Comparison of ENCODE assay signal across 23 cellular contexts in the genomic region with DNA sequence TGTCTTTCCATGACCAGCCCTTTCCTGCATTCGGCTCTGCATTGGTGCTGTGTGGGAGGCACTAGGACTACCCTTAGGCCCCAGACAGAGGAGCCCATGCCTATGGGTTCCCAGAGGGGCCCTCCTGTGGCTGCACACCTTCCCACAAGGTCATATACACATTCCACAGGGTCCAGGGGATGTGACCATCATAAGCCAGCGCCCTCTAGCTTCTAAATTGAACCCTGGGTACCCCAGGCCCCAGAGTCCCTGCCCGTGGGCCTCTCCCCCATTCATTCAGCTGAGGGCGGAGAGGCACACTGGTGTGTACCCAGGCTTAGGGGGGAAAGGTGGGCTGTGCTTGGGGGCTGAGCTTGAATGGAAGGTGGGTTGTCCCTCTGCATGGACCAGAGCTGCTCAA. TPM values are rescaled to one million over a fixed set of nuclear protein-coding genes. Genes with fewer than 3 reads are reported as not detected.
DNase-seq lines count a peak whose midpoint lies in the region; ATAC-seq and TF ChIP-seq lines count a peak whose summit lies in the region.
"Had no signal": no experiment of that assay in that cellular context is flagged by ENCODE, and none has a peak within 500 bp of the region (broad histone marks: within the 10 kb centered on the region; RNA-seq: fewer than 3 reads in every experiment).

No MANE protein-coding gene starts in this region.

- no peak overlapping the region for H2AFZ ChIP-seq in mammary epithelial cell (ENCODE audit: low read depth, low read length)

- H3K4me2 ChIP-seq in mammary epithelial cell (ENCODE audit: insufficient read depth, low read depth, low read length) = no peak overlapping the region

- DNase-seq in cardiac muscle cell (ENCODE audit: low read depth in 1 of 2, low spot score in 1 of 2) (no peak), left ventricle myocardium superior (no peak), WERI-Rb-1 (peak; percentile 36), lung (ENCODE audit: low spot score) (no peak), mucosa of gallbladder (ENCODE audit: low spot score) (no peak), iPS-NIHi7 (ENCODE audit: extremely low spot score) (no peak), HK-2 (ENCODE audit: unreplicated experiment) (no peak), mammary epithelial cell (no peak)
- DNase-seq: 8988T; activated CD8-positive, alpha-beta memory T cell treated with anti-CD3 and anti-CD28 coated beads for 24 hours; activated naive CD4-positive, alpha-beta T cell; activated T-cell treated with anti-CD3 and anti-CD28 coated beads, Interleukin-2, amount 50 U/mL, for 24 hours; AML-193; cortex of kidney; DMS79; left ventricle myocardium inferior; NCI-H1694; NCI-H526 treated with DMSO at 0.1 percent for 48 hours; retina; stimulated activated CD4-positive, alpha-beta T cell treated with anti-CD3 and anti-CD28 coated beads, Interleukin-12 subunit alpha, Interleukin-12 subunit beta, amount 100 ng/mL, for 4 hours; thyroid gland had no signal

- H3K27me3 ChIP-seq in cardiac muscle cell = no peaks in the 10 kb centered on the region
- no peaks in the 10 kb centered on the region for H3K27me3 ChIP-seq in WERI-Rb-1 (ENCODE audit: insufficient read depth, low read depth, severe bottlenecking)
- H3K27me3 ChIP-seq in lung (ENCODE audit: control insufficient read depth, insufficient read depth) = no peaks in the 10 kb centered on the region
- no peaks in the 10 kb centered on the region for H3K27me3 ChIP-seq in mammary epithelial cell (ENCODE audit: insufficient read depth, low read length)
- H3K27me3 ChIP-seq: breast epithelium, thyroid gland had no signal

- WGBS in lung, 2 donors = 95 to 96% methylated on average over 4 of the region's 4 CpGs
- 92% methylated on average over 4 of the region's 4 CpGs for WGBS in mammary epithelial cell (ENCODE audit: low coverage, missing lambda C conversion rate)

- dilution Hi-C loops in mammary epithelial cell (cut with HindIII; ENCODE audit: low sequenced_read_pairs) = no loop called here

- CTCF ChIA-PET in mammary epithelial cell (lab: Charles Lee; ENCODE audit: low non-redundant PET) = no interaction called here

- TF ChIP-seq CTCF in cardiac muscle cell (IDR thresholded peaks at IDR 0.05; ENCODE audit: low read depth, low read length) (no peak), WERI-Rb-1 (IDR thresholded peaks at IDR 0.05; ENCODE audit: low read depth, low read length) (peak; percentile 35; the same call in 1 of the 2 replicates), lung (IDR thresholded peaks at IDR 0.05; ENCODE audit: control extremely low read depth, extremely low read depth) (no peak), mammary epithelial cell (conservative IDR thresholded peaks at IDR 0.05 in 1 of 2, IDR thresholded peaks at IDR 0.05 in 1 of 2; ENCODE audit: extremely low read depth in 1 of 2, insufficient read depth in 1 of 2, low read depth in 1 of 2, low read length in 2 of 2) (no peak)

- in situ Hi-C loops in mammary epithelial cell (cut with MboI; ENCODE audit: low sequenced_read_pairs in 2 of 2) = no loop called here

- H3K9ac ChIP-seq in mammary epithelial cell (ENCODE audit: insufficient read depth, low read length) = no peak overlapping the region

- H3K4me1 ChIP-seq in cardiac muscle cell (ENCODE audit: low read depth) = peaks cover 20% of the 10 kb centered on the region
- peaks cover 0 to 1% of the 10 kb centered on the region in 2 donors for H3K4me1 ChIP-seq in lung (ENCODE audit: control insufficient read depth in 2 of 2, insufficient read depth in 2 of 2, low read length in 2 of 2)
- no peaks in the 10 kb centered on the region for H3K4me1 ChIP-seq in mammary epithelial cell (ENCODE audit: insufficient read depth, low read length)
- H3K4me1 ChIP-seq: breast epithelium, left ventricle myocardium inferior had no signal

- BruUV-seq in mammary epithelial cell (replicated peaks; lab: Mats Ljungman, UMichigan) = no TSS peak

- no peak overlapping the region for H3K4me3 ChIP-seq in cardiac muscle cell
- no peak overlapping the region for H3K4me3 ChIP-seq in WERI-Rb-1 (ENCODE audit: low read depth, low read length)
- no peak overlapping the region for H3K4me3 ChIP-seq in lung
- H3K4me3 ChIP-seq in mammary epithelial cell (replicated peaks in 1 of 3; ENCODE audit: insufficient read depth in 1 of 3, low read depth in 2 of 3, low read length in 3 of 3) = no peak overlapping the region
- H3K4me3 ChIP-seq: breast epithelium, heart left ventricle, left ventricle myocardium inferior, thyroid gland had no signal

- H4K20me1 ChIP-seq in mammary epithelial cell (ENCODE audit: insufficient read depth, low read length) = no peaks in the 10 kb centered on the region

- no peaks in the 10 kb centered on the region for H3K79me2 ChIP-seq in mammary epithelial cell (ENCODE audit: insufficient read depth, low read length)

- H3K9me3 ChIP-seq in cardiac muscle cell (ENCODE audit: low read depth) (no peaks in the 10 kb centered on the region), WERI-Rb-1 (ENCODE audit: severe bottlenecking) (no peaks in the 10 kb centered on the region), lung (ENCODE audit: control insufficient read depth in 2 of 2, insufficient read depth in 1 of 2, low read length in 1 of 2) (no peaks in the 10 kb centered on the region), mammary epithelial cell (replicated peaks; ENCODE audit: insufficient read depth, low read length) (no peaks in the 10 kb centered on the region)
- H3K9me3 ChIP-seq: breast epithelium, heart left ventricle, left ventricle myocardium inferior, thyroid gland had no signal

- H3K27ac ChIP-seq in cardiac muscle cell (peak overlapping the region; percentile 42), WERI-Rb-1 (no peak overlapping the region), lung (ENCODE audit: low read depth in 1 of 2, low read length in 1 of 2) (no peak overlapping the region), mammary epithelial cell (ENCODE audit: insufficient read depth, low read depth, low read length) (no peak overlapping the region)
- H3K27ac ChIP-seq: breast epithelium, left ventricle myocardium inferior, thyroid gland had no signal

- ATAC-seq in left ventricle myocardium superior (no peak), lung (ENCODE audit: insufficient read depth, low FRiP score) (peak; percentile 30)

- intact Hi-C loops in left ventricle myocardium superior (cut with micrococcal nuclease) = no loop called here
- intact Hi-C loops in mammary epithelial cell (cut with micrococcal nuclease) = no loop called here

- H3K36me3 ChIP-seq in cardiac muscle cell = no peaks in the 10 kb centered on the region
- H3K36me3 ChIP-seq in WERI-Rb-1 = no peaks in the 10 kb centered on the region
- H3K36me3 ChIP-seq in lung (ENCODE audit: control insufficient read depth in 2 of 2, insufficient read depth in 2 of 2, low read length in 2 of 2) = no peaks in the 10 kb centered on the region
- no peaks in the 10 kb centered on the region for H3K36me3 ChIP-seq in mammary epithelial cell (ENCODE audit: insufficient read depth, low read length)
- H3K36me3 ChIP-seq: breast epithelium, heart left ventricle, left ventricle myocardium inferior, thyroid gland had no signal

RNA-seq across cellular contexts. Expression of gene SLC6A6, which starts 10.2 kb away (rescaled TPM):
- 9.6 and 19.7 TPM in 2 replicates for total RNA-seq in cardiac muscle cell
- polyA plus RNA-seq in cardiac muscle cell = 5.4 and 11.8 TPM in 2 replicates
- total RNA-seq in left ventricle myocardium superior = 14.1 TPM
- 10 to 100 TPM; 63.0 to 96.3 TPM for total RNA-seq in lung
- 10 to 100 TPM; 16.1 to 51.8 TPM for polyA plus RNA-seq in lung
- 63.2 TPM for total RNA-seq in mucosa of gallbladder
- 10 to 100 TPM; 14.8 to 17.7 TPM for total RNA-seq in mammary epithelial cell
- polyA plus RNA-seq in mammary epithelial cell = 13.4 TPM
- 76.1 TPM for polyA minus RNA-seq in mammary epithelial cell
